8 cellular contexts compared by ENCODE assay signal in genomic region chr19:45001087-45001739, GRCh38. TPM values are rescaled to one million over a fixed set of nuclear protein-coding genes. Genes with fewer than 3 reads are reported as not detected.
DNase-seq lines count a peak whose midpoint lies in the region; ATAC-seq lines count a peak whose summit lies in the region.

Gene RELB, plus strand, starts transcription at chr19:45001464. Its CDS starts 116 bp downstream, at chr19:45001580.

- intact Hi-C loops in activated T-helper 2 cell treated with anti-CD3 and anti-CD28 coated beads, Interferon-gamma antibody, Interleukin-2, Interleukin-4, amounts not matched to agents 10 μg/mL and 5 μg/mL and 100 μg/mL, durations not matched to agents 14 hours and 24 hours and 36 hours (cut with micrococcal nuclease), result loop anchor here (10.0 kb wide), 1 partner anchor 174 kb away; the partner anchor contains the start of genes BLOC1S3 and TRAPPC6A

- DNase-seq in DMS53 (lab: John Stamatoyannopoulos, UW) (peak; percentile 95), KBM-7 (peak; percentile 84), RPMI7951 (ENCODE audit: low read depth) (peak; percentile 89), fibroblast of peridontal ligament (ENCODE audit: extremely low read depth) (peak; percentile 76)
- peak; percentile 92 for DNase-seq in activated T-helper 2 cell treated with anti-CD3 and anti-CD28 coated beads, Interferon-gamma antibody, Interleukin-2, Interleukin-4, amounts not matched to agents 10 μg/mL and 5 μg/mL and 100 μg/mL, durations not matched to agents 14 hours and 24 hours and 36 hours (ENCODE audit: low spot score)
- peak; percentile 96 for DNase-seq in natural killer cell treated with Interleukin-12 subunit alpha and Interleukin-12 subunit beta and Interleukin-15 and Interleukin-18, amount 100 ng/mL, for 72 hours (ENCODE audit: low spot score)
- DNase-seq in stimulated activated naive CD4-positive, alpha-beta T cell (lab: John Stamatoyannopoulos, UW), result peak; percentile 86 to 94 (median 93)

- no peaks in the 10 kb centered on the region for H3K9me3 Mint-ChIP-seq in activated T-helper 2 cell treated with anti-CD3 and anti-CD28 coated beads, Interferon-gamma antibody, Interleukin-2, Interleukin-4, amounts not matched to agents 10 μg/mL and 5 μg/mL and 100 μg/mL, durations not matched to agents 14 hours and 24 hours and 36 hours
- no peaks in the 10 kb centered on the region for H3K9me3 Mint-ChIP-seq in natural killer cell treated with Interleukin-12 subunit alpha and Interleukin-12 subunit beta and Interleukin-15 and Interleukin-18, amount 100 ng/mL, for 72 hours

- peak within 1 kb of the TSS; percentile 100 for H3K27ac Mint-ChIP-seq in activated T-helper 2 cell treated with anti-CD3 and anti-CD28 coated beads, Interferon-gamma antibody, Interleukin-2, Interleukin-4, amounts not matched to agents 10 μg/mL and 5 μg/mL and 100 μg/mL, durations not matched to agents 14 hours and 24 hours and 36 hours
- peak within 1 kb of the TSS; percentile 87 to 89 for H3K27ac Mint-ChIP-seq in natural killer cell treated with Interleukin-12 subunit alpha and Interleukin-12 subunit beta and Interleukin-15 and Interleukin-18, amount 100 ng/mL, for 72 hours

- peaks cover 12% of the 10 kb centered on the region for H3K4me1 Mint-ChIP-seq in activated T-helper 2 cell treated with anti-CD3 and anti-CD28 coated beads, Interferon-gamma antibody, Interleukin-2, Interleukin-4, amounts not matched to agents 10 μg/mL and 5 μg/mL and 100 μg/mL, durations not matched to agents 14 hours and 24 hours and 36 hours (ENCODE audit: low read depth)
- H3K4me1 Mint-ChIP-seq in natural killer cell treated with Interleukin-12 subunit alpha and Interleukin-12 subunit beta and Interleukin-15 and Interleukin-18, amount 100 ng/mL, for 72 hours (ENCODE audit: low read depth in 2 of 2), result peaks cover 16 to 20% of the 10 kb centered on the region in 2 donors

- ATAC-seq in GM21717 (IDR thresholded peaks at IDR 0.05; ENCODE audit: unreplicated experiment), result peak; percentile 40
- ATAC-seq in natural killer cell treated with Interleukin-12 subunit alpha and Interleukin-12 subunit beta and Interleukin-15 and Interleukin-18, amount 100 ng/mL, for 72 hours, result peak; percentile 83 to 87

- H3K27me3 Mint-ChIP-seq in activated T-helper 2 cell treated with anti-CD3 and anti-CD28 coated beads, Interferon-gamma antibody, Interleukin-2, Interleukin-4, amounts not matched to agents 10 μg/mL and 5 μg/mL and 100 μg/mL, durations not matched to agents 14 hours and 24 hours and 36 hours (ENCODE audit: low read depth), result no peaks in the 10 kb centered on the region
- H3K27me3 Mint-ChIP-seq in natural killer cell treated with Interleukin-12 subunit alpha and Interleukin-12 subunit beta and Interleukin-15 and Interleukin-18, amount 100 ng/mL, for 72 hours, result no peaks in the 10 kb centered on the region

- peak within 1 kb of the TSS; percentile 97 for H3K4me3 Mint-ChIP-seq in activated T-helper 2 cell treated with anti-CD3 and anti-CD28 coated beads, Interferon-gamma antibody, Interleukin-2, Interleukin-4, amounts not matched to agents 10 μg/mL and 5 μg/mL and 100 μg/mL, durations not matched to agents 14 hours and 24 hours and 36 hours (ENCODE audit: low read depth)
- peak within 1 kb of the TSS; percentile 89 for H3K4me3 Mint-ChIP-seq in natural killer cell treated with Interleukin-12 subunit alpha and Interleukin-12 subunit beta and Interleukin-15 and Interleukin-18, amount 100 ng/mL, for 72 hours

- in situ Hi-C loops in KBM-7 (cut with MboI; ENCODE audit: low pct_unique_long_range_greater_than_20kb, low sequenced_read_pairs), result no loop called here

- peaks cover 27% of the 10 kb centered on the region for H3K36me3 Mint-ChIP-seq in activated T-helper 2 cell treated with anti-CD3 and anti-CD28 coated beads, Interferon-gamma antibody, Interleukin-2, Interleukin-4, amounts not matched to agents 10 μg/mL and 5 μg/mL and 100 μg/mL, durations not matched to agents 14 hours and 24 hours and 36 hours (ENCODE audit: low read depth)
- H3K36me3 Mint-ChIP-seq in natural killer cell treated with Interleukin-12 subunit alpha and Interleukin-12 subunit beta and Interleukin-15 and Interleukin-18, amount 100 ng/mL, for 72 hours, result no peaks in the 10 kb centered on the region

RNA-seq across cellular contexts. Expression of gene RELB, which starts in this region (rescaled TPM):
- total RNA-seq in RPMI7951 (2014; rRNA removed; shearing (Covaris generic)), result 7.2 and 9.9 TPM in 2 replicates
- 62.7 and 70.3 TPM in 2 replicates for total RNA-seq in activated T-helper 2 cell treated with anti-CD3 and anti-CD28 coated beads, Interferon-gamma antibody, Interleukin-2, Interleukin-4, amounts not matched to agents 10 μg/mL and 5 μg/mL and 100 μg/mL, durations not matched to agents 14 hours and 24 hours and 36 hours
- total RNA-seq in natural killer cell treated with Interleukin-12 subunit alpha and Interleukin-12 subunit beta and Interleukin-15 and Interleukin-18, amount 100 ng/mL, for 72 hours, result 10 to 100 TPM; 47.0 to 81.6 TPM

Comparison
In these comparisons a context has a peak if more than half of its experiments do, and no peak if none do; other contexts are left out.
1. Peak in every context shown above with its lines: DNase-seq and ATAC-seq.